ENCODE assay signal across 9 cellular contexts in the genomic region with DNA sequence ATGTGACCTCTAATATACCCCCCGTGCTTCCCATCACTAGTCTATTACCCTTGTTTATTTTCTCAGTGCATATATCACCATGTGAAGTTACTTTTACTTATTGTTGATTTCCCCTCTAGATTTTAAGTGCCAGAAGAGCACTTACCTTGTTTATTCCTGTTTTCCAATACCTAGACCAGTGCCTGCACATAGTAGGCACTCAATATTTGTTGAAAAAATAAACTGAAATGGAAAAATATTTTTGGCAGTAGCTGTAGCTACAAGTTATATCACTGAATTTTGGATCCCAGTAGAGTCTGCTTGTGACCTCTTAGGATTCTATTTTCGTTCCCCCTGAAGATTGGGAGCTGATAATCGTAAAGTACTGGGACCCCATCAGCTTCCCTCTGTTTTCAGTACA. TPM values are rescaled to one million over a fixed set of nuclear protein-coding genes. Genes with fewer than 3 reads are reported as not detected.
"Had no signal": no experiment of that assay in that cellular context is flagged by ENCODE, and none has a peak within 500 bp of the region (broad histone marks: within the 10 kb centered on the region; RNA-seq: fewer than 3 reads in every experiment).

No MANE protein-coding gene starts in this region.

- H3K27ac Mint-ChIP-seq: IgD-negative memory B cell had no signal

- H3K4me2 ChIP-seq: KMS-11 had no signal

- H3K27ac ChIP-seq: HL-60, KMS-11 had no signal

- H3K9ac ChIP-seq: KMS-11 had no signal

- DNase-seq: IMR-90, KBM-7, KG1 had no signal

- H3K4me3 Mint-ChIP-seq: IgD-negative memory B cell had no signal

- H3K9me3 Mint-ChIP-seq: IgD-negative memory B cell had no signal

- FAIRE-seq: HTR-8/SVneo had no signal

- H3K27me3 Mint-ChIP-seq: IgD-negative memory B cell had no signal

RNA-seq across cellular contexts. Expression of gene FOXE3, which starts 32.0 kb away (rescaled TPM):
- total RNA-seq: HT-29, HT1080, IMR-90 had no signal
- polyA plus RNA-seq: IgD-negative memory B cell had no signal
